In the genomic region with DNA sequence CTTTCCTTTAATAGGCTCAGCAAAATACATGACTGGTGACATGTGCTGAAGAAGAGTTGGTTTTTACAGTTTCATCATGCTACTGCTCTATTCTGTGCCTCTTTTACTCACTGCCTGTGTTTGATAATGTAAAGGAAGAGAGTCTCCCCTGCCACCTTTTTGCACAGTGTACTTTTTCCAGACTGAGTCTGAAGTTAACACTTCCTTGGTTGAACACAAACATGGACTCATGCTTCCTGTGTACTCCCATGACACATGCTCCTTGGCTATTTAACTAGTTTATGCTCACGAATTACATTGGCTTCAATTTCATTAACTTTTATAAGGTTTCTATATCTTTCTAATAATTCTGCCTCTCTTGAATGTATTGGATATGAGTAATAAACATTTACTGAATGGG, we compare ENCODE assay signal across 26 cellular contexts.
"Had no signal": no experiment of that assay in that cellular context is flagged by ENCODE, and none has a peak within 500 bp of the region (broad histone marks: within the 10 kb centered on the region; RNA-seq: fewer than 3 reads in every experiment).

No MANE protein-coding gene starts in this region.

- H3K9ac ChIP-seq: SK-N-SH had no signal

- H3K9me3 ChIP-seq: SJSA1, SK-N-SH had no signal

- H3K27ac ChIP-seq: SJSA1, VCaP had no signal

- H3K27me3 ChIP-seq: SJSA1 had no signal

- H3K4me3 ChIP-seq: SJSA1 had no signal

- DNase-seq: activated B cell treated with CpG ODN at 0.5 μM for 24 hours; activated CD4-positive, alpha-beta memory T cell treated with anti-CD3 and anti-CD28 coated beads for 36 hours; activated CD4-positive, alpha-beta T cell treated with anti-CD3 and anti-CD28 coated beads for 4 hours; activated CD4-positive, alpha-beta T cell treated with anti-CD3 and anti-CD28 coated beads, Interleukin-2, amount 50 U/mL, for 1 hour; activated CD4-positive, CD25-positive, alpha-beta regulatory T cell treated with anti-CD3 and anti-CD28 coated beads, Interleukin-2, amount 50 U/mL, for 72 hours; activated CD8-positive, alpha-beta memory T cell treated with anti-CD3 and anti-CD28 coated beads, Interleukin-2, amount 50 U/mL, for 4 hours; activated effector memory CD4-positive, alpha-beta T cell treated with Interleukin-2 at 50 U/mL for 16 hours; activated naive CD4-positive, alpha-beta T cell treated with anti-CD3 and anti-CD28 coated beads, Interleukin-2, amount 10 ng/mL, durations not matched to agents 7 days and 5 days; activated naive CD8-positive, alpha-beta T cell treated with anti-CD3 and anti-CD28 coated beads, Interleukin-2, amount 50 U/mL, for 24 hours; activated T-cell treated with anti-CD3 and anti-CD28 coated beads, Interleukin-2, amount 50 U/mL, for 48 hours; anterior cingulate cortex; caudate nucleus; NCI-H1105; NCI-H1417 treated with DMSO at 0.1 percent for 48 hours; NCI-H187 treated with DMSO at 0.1 percent for 48 hours; NCI-H2081; NCI-H2171 treated with DMSO at 0.1 percent for 48 hours; NCI-H226; NCI-H446 treated with DMSO at 0.1 percent for 48 hours; NCI-H524; NK-92 treated with Interleukin-12 subunit alpha and Interleukin-12 subunit beta, amount 100 ng/mL, for 24 hours; SHP77 treated with DMSO at 0.1 percent for 48 hours; SK-N-SH had no signal

- H3K4me2 ChIP-seq: SK-N-SH had no signal

- H3K4me1 ChIP-seq: SJSA1 had no signal

- H3K36me3 ChIP-seq: SJSA1 had no signal

- ATAC-seq: activated naive CD8-positive, alpha-beta T cell treated with anti-CD3 and anti-CD28 coated beads, Interleukin-2, amount 50 U/mL, for 24 hours; Panc1 had no signal
